In genomic region chr7:44396931-44397525, GRCh38 we compare ENCODE assay signal across 15 cellular contexts.
DNase-seq lines count a peak whose midpoint lies in the region; ATAC-seq, FAIRE-seq and TF ChIP-seq lines count a peak whose summit lies in the region.
"Had no signal": no experiment of that assay in that cellular context is flagged by ENCODE, and none has a peak within 500 bp of the region (broad histone marks: within the 10 kb centered on the region; RNA-seq: fewer than 3 reads in every experiment).

No MANE protein-coding gene starts in this region.

- intact Hi-C loops in left ventricle myocardium superior (cut with micrococcal nuclease), result no loop called here
- intact Hi-C loops in kidney (cut with DNase I), result no loop called here
- intact Hi-C loops in thyroid gland (cut with DNase I), result no loop called here

- FAIRE-seq in kidney (lab: Jason Lieb, UNC), result no peak
- FAIRE-seq: GM19239 had no signal

- peaks cover 0 to 32% of the 10 kb centered on the region in 2 donors for H3K4me1 ChIP-seq in right atrium auricular region
- H3K4me1 ChIP-seq in kidney (ENCODE audit: control insufficient read depth in 1 of 2, insufficient read depth in 1 of 2, low read depth in 1 of 2, low read length in 2 of 2), result peaks cover 0 to 4% of the 10 kb centered on the region in 2 donors
- no peaks in the 10 kb centered on the region for H3K4me1 ChIP-seq in thyroid gland

- CTCF ChIA-PET in activated naive CD4-positive, alpha-beta T cell treated with anti-CD3 and anti-CD28 coated beads, Interleukin-2, amount 10 ng/mL, durations not matched to agents 7 days and 5 days (lab: Charles Lee), result no interaction called here

- no peaks in the 10 kb centered on the region for H3K9me3 Mint-ChIP-seq in activated naive CD4-positive, alpha-beta T cell treated with anti-CD3 and anti-CD28 coated beads, Interleukin-2, amount 10 ng/mL, durations not matched to agents 7 days and 5 days
- H3K9me3 Mint-ChIP-seq: memory B cell, T-cell had no signal

- no peak overlapping the region for H3K27ac Mint-ChIP-seq in activated naive CD4-positive, alpha-beta T cell treated with anti-CD3 and anti-CD28 coated beads, Interleukin-2, amount 10 ng/mL, durations not matched to agents 7 days and 5 days
- H3K27ac Mint-ChIP-seq: memory B cell had no signal

- 83 to 91% methylated on average over 8 of the region's 8 CpGs for WGBS in thyroid gland, 2 donors

- H3K27ac ChIP-seq in right atrium auricular region (peak overlapping the region; percentile 37 to 77), kidney (ENCODE audit: low read depth in 2 of 2, low read length in 2 of 2) (no peak overlapping the region), thyroid gland (no peak overlapping the region)
- H3K27ac ChIP-seq: spleen had no signal

- peaks cover 19% of the 10 kb centered on the region for H3K36me3 Mint-ChIP-seq in activated naive CD4-positive, alpha-beta T cell treated with anti-CD3 and anti-CD28 coated beads, Interleukin-2, amount 10 ng/mL, durations not matched to agents 7 days and 5 days

- ATAC-seq in left ventricle myocardium superior, result no peak
- ATAC-seq: PC-3, T-cell had no signal

- no peaks in the 10 kb centered on the region for H3K27me3 Mint-ChIP-seq in activated naive CD4-positive, alpha-beta T cell treated with anti-CD3 and anti-CD28 coated beads, Interleukin-2, amount 10 ng/mL, durations not matched to agents 7 days and 5 days
- H3K27me3 Mint-ChIP-seq: memory B cell, T-cell had no signal

- H3K36me3 ChIP-seq in right atrium auricular region (peaks cover 5% of the 10 kb centered on the region), kidney (ENCODE audit: control insufficient read depth in 1 of 2, insufficient read depth in 2 of 2, low read length in 2 of 2) (peaks cover 12 to 15% of the 10 kb centered on the region in 2 donors), thyroid gland (peaks cover 2 to 8% of the 10 kb centered on the region in 2 donors)

- H3K4me3 Mint-ChIP-seq in activated naive CD4-positive, alpha-beta T cell treated with anti-CD3 and anti-CD28 coated beads, Interleukin-2, amount 10 ng/mL, durations not matched to agents 7 days and 5 days, result no peak overlapping the region
- H3K4me3 Mint-ChIP-seq: memory B cell, T-cell had no signal

- H3K9ac ChIP-seq in kidney (ENCODE audit: low read length in 2 of 2), result no peak overlapping the region

- no peak for TF ChIP-seq CTCF in right atrium auricular region (IDR thresholded peaks at IDR 0.05)
- TF ChIP-seq CTCF in kidney (IDR thresholded peaks at IDR 0.05; ENCODE audit: borderline replicate concordance, extremely low read depth, insufficient read depth), result no peak
- no peak for TF ChIP-seq CTCF in thyroid gland (IDR thresholded peaks at IDR 0.05)

- H3K4me3 ChIP-seq in right atrium auricular region (no peak overlapping the region), kidney (ENCODE audit: low read length in 2 of 2) (no peak overlapping the region), thyroid gland (replicated peaks in 1 of 3) (no peak overlapping the region)
- H3K4me3 ChIP-seq: spleen had no signal

- H3K4me1 Mint-ChIP-seq in activated naive CD4-positive, alpha-beta T cell treated with anti-CD3 and anti-CD28 coated beads, Interleukin-2, amount 10 ng/mL, durations not matched to agents 7 days and 5 days, result no peaks in the 10 kb centered on the region
- H3K4me1 Mint-ChIP-seq: T-cell had no signal

- H3K27me3 ChIP-seq in right atrium auricular region, result no peaks in the 10 kb centered on the region
- no peaks in the 10 kb centered on the region for H3K27me3 ChIP-seq in thyroid gland
- H3K27me3 ChIP-seq: spleen had no signal

- no peaks in the 10 kb centered on the region for H3K9me3 ChIP-seq in right atrium auricular region
- H3K9me3 ChIP-seq in kidney (ENCODE audit: control insufficient read depth in 1 of 2, low read length in 2 of 2), result no peaks in the 10 kb centered on the region
- no peaks in the 10 kb centered on the region for H3K9me3 ChIP-seq in thyroid gland
- H3K9me3 ChIP-seq: spleen had no signal

- no peak for TF ChIP-seq POLR2A in thyroid gland (IDR thresholded peaks at IDR 0.05)

- DNase-seq in right atrium auricular region (ENCODE audit: low spot score) (peak; percentile 55), left ventricle myocardium superior (no peak), amniotic epithelial cell (ENCODE audit: low read depth) (peak; percentile 86), kidney (peak; percentile 57), thyroid gland (peak; percentile 30 to 32), NCI-H1694 treated with DMSO at 0.1 percent for 48 hours (lab: John Stamatoyannopoulos, UW) (no peak), CD1c-positive myeloid dendritic cell (ENCODE audit: extremely low spot score) (no peak)
- no peak for DNase-seq in activated naive CD4-positive, alpha-beta T cell treated with anti-CD3 and anti-CD28 coated beads, Interleukin-2, amount 10 ng/mL, durations not matched to agents 7 days and 5 days
- DNase-seq: cerebellar nuclear complex, COR-L47, PC-3, spleen, T-cell had no signal

Comparison
In these comparisons a context has a peak if more than half of its experiments do, and no peak if none do; other contexts are left out.
1. DNase-seq: peak in right atrium auricular region (single experiment), amniotic epithelial cell (single experiment), kidney (single experiment) and thyroid gland (2 of 2); none in left ventricle myocardium superior (single experiment), NCI-H1694 treated with DMSO at 0.1 percent for 48 hours (single experiment), CD1c-positive myeloid dendritic cell (single experiment) and activated naive CD4-positive, alpha-beta T cell treated with anti-CD3 and anti-CD28 coated beads, Interleukin-2, amount 10 ng/mL, durations not matched to agents 7 days and 5 days (single experiment).
2. H3K27ac ChIP-seq: peak in right atrium auricular region (2 of 2); none in kidney (0 of 2) and thyroid gland (0 of 3).